In the genomic region with DNA sequence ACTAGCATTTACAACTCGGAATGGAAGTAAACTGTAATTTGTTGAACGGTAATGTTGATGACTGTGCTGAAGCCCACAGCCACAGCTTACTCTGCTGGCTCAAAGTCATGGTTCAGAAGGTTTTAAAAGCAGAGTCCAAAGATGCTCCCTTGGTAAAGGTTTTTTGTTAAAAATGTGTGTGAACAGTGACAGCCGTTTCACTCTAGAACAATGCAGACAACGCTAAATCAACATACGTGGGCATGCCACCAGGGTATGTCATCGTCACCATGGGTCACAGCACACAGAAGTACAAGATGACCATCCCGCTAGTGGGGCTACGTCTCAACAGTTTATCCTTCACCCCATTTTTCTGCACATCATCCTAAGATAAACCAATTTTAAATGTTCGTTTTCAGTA, we compare ENCODE assay signal across 17 cellular contexts.
A peak's percentile ranks its signal among the peaks of the same experiment; 100 is the strongest.
DNase-seq lines count a peak whose midpoint lies in the region; ATAC-seq and FAIRE-seq lines count a peak whose summit lies in the region.
"Had no signal": no experiment of that assay in that cellular context is flagged by ENCODE, and none has a peak within 500 bp of the region (broad histone marks: within the 10 kb centered on the region; RNA-seq: fewer than 3 reads in every experiment).

No MANE protein-coding gene starts in this region.

- DNase-seq in DMS53 (lab: John Stamatoyannopoulos, UW) (peak; percentile 38), DMS53 treated with DMSO at 0.1 percent for 48 hours (lab: John Stamatoyannopoulos, UW; ENCODE audit: unreplicated experiment) (no peak), Caki2 (ENCODE audit: low read depth) (peak; percentile 69), RCC 7860 (ENCODE audit: low spot score) (peak; percentile 79), renal cortical epithelial cell (ENCODE audit: low read depth) (peak; percentile 40), SKM-1 (lab: John Stamatoyannopoulos, UW; ENCODE audit: unreplicated experiment) (no peak), NCI-H2081 (lab: John Stamatoyannopoulos, UW) (no peak)
- DNase-seq: AML-193; Caco-2; CD4-positive, alpha-beta T cell; DMS153; DND-41; EL had no signal

- no peak for ATAC-seq in HG03469 (IDR thresholded peaks at IDR 0.05; ENCODE audit: unreplicated experiment)
- ATAC-seq: A549, GM12878 had no signal

- FAIRE-seq in RCC 7860 (lab: Jason Lieb, UNC) = peak; percentile 92
- FAIRE-seq: A549, GM12878, H1 had no signal

- in situ Hi-C loops in Caki2 (cut with HindIII; ENCODE audit: low pct_unique_long_range_greater_than_20kb, low sequenced_read_pairs) = no loop called here

Comparison
In these comparisons a context has a peak if more than half of its experiments do, and no peak if none do; other contexts are left out.
1. DNase-seq: peak in DMS53 (single experiment), Caki2 (single experiment), RCC 7860 (single experiment) and renal cortical epithelial cell (single experiment); none in DMS53 treated with DMSO at 0.1 percent for 48 hours (single experiment), SKM-1 (single experiment) and NCI-H2081 (0 of 2).